ENCODE assay signal across 13 cellular contexts in genomic region chr5:167939686-167940085, GRCh38.
"Had no signal": no experiment of that assay in that cellular context is flagged by ENCODE, and none has a peak within 500 bp of the region (broad histone marks: within the 10 kb centered on the region; RNA-seq: fewer than 3 reads in every experiment).

No MANE protein-coding gene starts in this region.

- H2AFZ ChIP-seq: hepatocyte had no signal

- DNase-seq: activated CD4-positive, alpha-beta memory T cell treated with anti-CD3 and anti-CD28 coated beads, Interleukin-2, amount 10 ng/mL, durations not matched to agents 7 days and 5 days; activated gamma-delta T cell; activated T-cell treated with anti-CD3 and anti-CD28 coated beads, Interleukin-2, amount 50 U/mL, for 48 hours; amygdala; lower lobe of right lung; mucosa of descending colon; pancreas; SW 1271 had no signal

- H3K4me1 Mint-ChIP-seq: activated CD4-positive, alpha-beta memory T cell treated with anti-CD3 and anti-CD28 coated beads, Interleukin-2, amount 10 ng/mL, durations not matched to agents 7 days and 5 days had no signal

- H3K4me3 ChIP-seq: hepatocyte, lower lobe of right lung, mucosa of descending colon, pancreas, vagina had no signal

- H3K36me3 ChIP-seq: lower lobe of right lung, pancreas, vagina had no signal

- H3K36me3 Mint-ChIP-seq: activated naive CD8-positive, alpha-beta T cell had no signal

- H3K27me3 Mint-ChIP-seq: activated CD4-positive, alpha-beta memory T cell treated with anti-CD3 and anti-CD28 coated beads, Interleukin-2, amount 10 ng/mL, durations not matched to agents 7 days and 5 days; activated naive CD8-positive, alpha-beta T cell had no signal

- H3K79me2 ChIP-seq: hepatocyte had no signal

- H3K27ac ChIP-seq: hepatocyte, lower lobe of right lung, pancreas, vagina had no signal

- ATAC-seq: lower lobe of right lung, mucosa of descending colon, pancreas had no signal

- H3K4me1 ChIP-seq: lower lobe of right lung, pancreas, vagina had no signal

- H3K9me3 Mint-ChIP-seq: activated CD4-positive, alpha-beta memory T cell treated with anti-CD3 and anti-CD28 coated beads, Interleukin-2, amount 10 ng/mL, durations not matched to agents 7 days and 5 days had no signal

- H3K27me3 ChIP-seq: hepatocyte, vagina had no signal

- H3K4me3 Mint-ChIP-seq: activated CD4-positive, alpha-beta memory T cell treated with anti-CD3 and anti-CD28 coated beads, Interleukin-2, amount 10 ng/mL, durations not matched to agents 7 days and 5 days; activated naive CD8-positive, alpha-beta T cell had no signal

- H3K27ac Mint-ChIP-seq: activated CD4-positive, alpha-beta memory T cell treated with anti-CD3 and anti-CD28 coated beads, Interleukin-2, amount 10 ng/mL, durations not matched to agents 7 days and 5 days; activated naive CD8-positive, alpha-beta T cell had no signal

- H3K4me2 ChIP-seq: hepatocyte had no signal

- H3K9me3 ChIP-seq: lower lobe of right lung, mucosa of descending colon, pancreas, vagina had no signal

- FAIRE-seq: endometrium, frontal cortex, pancreas had no signal
